Comparison of ENCODE assay signal across 1 cellular context in genomic region chr20:25223765-25224720, GRCh38.
TF ChIP-seq lines count a peak whose summit lies in the region.

No MANE protein-coding gene starts in this region.

TF ChIP-seq in SK-N-SH treated with all-trans-retinoic acid at 6 μM for 48 hours, 23 proteins besides CTCF, POLR2A, EP300 and RAD21 (continued from another document):
- TF ChIP-seq, protein P1, sequence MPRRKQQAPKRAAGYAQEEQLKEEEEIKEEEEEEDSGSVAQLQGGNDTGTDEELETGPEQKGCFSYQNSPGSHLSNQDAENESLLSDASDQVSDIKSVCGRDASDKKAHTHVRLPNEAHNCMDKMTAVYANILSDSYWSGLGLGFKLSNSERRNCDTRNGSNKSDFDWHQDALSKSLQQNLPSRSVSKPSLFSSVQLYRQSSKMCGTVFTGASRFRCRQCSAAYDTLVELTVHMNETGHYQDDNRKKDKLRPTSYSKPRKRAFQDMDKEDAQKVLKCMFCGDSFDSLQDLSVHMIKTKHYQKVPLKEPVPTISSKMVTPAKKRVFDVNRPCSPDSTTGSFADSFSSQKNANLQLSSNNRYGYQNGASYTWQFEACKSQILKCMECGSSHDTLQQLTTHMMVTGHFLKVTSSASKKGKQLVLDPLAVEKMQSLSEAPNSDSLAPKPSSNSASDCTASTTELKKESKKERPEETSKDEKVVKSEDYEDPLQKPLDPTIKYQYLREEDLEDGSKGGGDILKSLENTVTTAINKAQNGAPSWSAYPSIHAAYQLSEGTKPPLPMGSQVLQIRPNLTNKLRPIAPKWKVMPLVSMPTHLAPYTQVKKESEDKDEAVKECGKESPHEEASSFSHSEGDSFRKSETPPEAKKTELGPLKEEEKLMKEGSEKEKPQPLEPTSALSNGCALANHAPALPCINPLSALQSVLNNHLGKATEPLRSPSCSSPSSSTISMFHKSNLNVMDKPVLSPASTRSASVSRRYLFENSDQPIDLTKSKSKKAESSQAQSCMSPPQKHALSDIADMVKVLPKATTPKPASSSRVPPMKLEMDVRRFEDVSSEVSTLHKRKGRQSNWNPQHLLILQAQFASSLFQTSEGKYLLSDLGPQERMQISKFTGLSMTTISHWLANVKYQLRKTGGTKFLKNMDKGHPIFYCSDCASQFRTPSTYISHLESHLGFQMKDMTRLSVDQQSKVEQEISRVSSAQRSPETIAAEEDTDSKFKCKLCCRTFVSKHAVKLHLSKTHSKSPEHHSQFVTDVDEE (CRISPR knock-in tag; IDR thresholded peaks at IDR 0.05) = no peak
